Comparison of ENCODE assay signal across 17 cellular contexts in the genomic region with DNA sequence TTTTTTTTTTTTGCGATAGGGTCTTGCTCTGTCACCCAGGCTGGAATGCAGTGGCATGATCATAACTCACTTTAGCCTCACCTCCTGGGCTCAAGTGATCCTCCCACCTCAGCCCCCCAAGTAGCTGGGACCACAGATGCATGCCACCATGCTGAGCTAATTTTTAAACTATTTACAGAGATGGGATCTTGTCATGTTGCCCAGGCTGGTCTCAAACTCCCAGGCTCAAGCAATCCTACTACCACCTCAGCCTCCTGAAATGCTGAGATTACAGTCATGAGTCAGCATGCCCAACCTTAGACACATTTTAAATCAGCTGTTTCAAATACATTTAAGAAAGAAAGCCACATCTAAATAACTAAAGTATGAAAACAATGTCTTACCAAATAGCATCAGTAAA.
DNase-seq lines count a peak whose midpoint lies in the region; ATAC-seq, FAIRE-seq and TF ChIP-seq lines count a peak whose summit lies in the region.
"Had no signal": no experiment of that assay in that cellular context is flagged by ENCODE, and none has a peak within 500 bp of the region (broad histone marks: within the 10 kb centered on the region; RNA-seq: fewer than 3 reads in every experiment).

No MANE protein-coding gene starts in this region.

- no peaks in the 10 kb centered on the region for H3K27me3 Mint-ChIP-seq in astrocyte (ENCODE audit: low read depth, unreplicated experiment)

- H3K4me1 ChIP-seq in GM23248 (ENCODE audit: insufficient read depth) (peaks cover 29% of the 10 kb centered on the region), astrocyte (ENCODE audit: insufficient read depth, low read length) (peaks cover 11% of the 10 kb centered on the region)

- H3K4me1 Mint-ChIP-seq in astrocyte (ENCODE audit: low read depth, unreplicated experiment) = peaks cover 11% of the 10 kb centered on the region

- peaks cover 37% of the 10 kb centered on the region for H3F3A ChIP-seq in GM23248 (ENCODE audit: insufficient read depth)

- H3K9me3 ChIP-seq in GM23248 (ENCODE audit: low read depth) (no peaks in the 10 kb centered on the region), astrocyte (ENCODE audit: insufficient read depth, low read depth, low read length) (no peaks in the 10 kb centered on the region)

- no peaks in the 10 kb centered on the region for H3K36me3 ChIP-seq in GM23248 (ENCODE audit: low read depth)
- H3K36me3 ChIP-seq in astrocyte (ENCODE audit: insufficient read depth, low read length) = no peaks in the 10 kb centered on the region

- H4K20me1 ChIP-seq in GM23248 (ENCODE audit: insufficient read depth) = no peaks in the 10 kb centered on the region
- no peaks in the 10 kb centered on the region for H4K20me1 ChIP-seq in astrocyte (ENCODE audit: insufficient read depth, low read length)

- peak overlapping the region; percentile 36 for H3K27ac Mint-ChIP-seq in astrocyte (ENCODE audit: unreplicated experiment)

- no peaks in the 10 kb centered on the region for H3K36me3 Mint-ChIP-seq in astrocyte (ENCODE audit: low read depth, unreplicated experiment)

- H2AFZ ChIP-seq in GM23248 (no peak overlapping the region), astrocyte (ENCODE audit: low read depth, low read length) (no peak overlapping the region)
- H2AFZ ChIP-seq: PC-9 had no signal

- FAIRE-seq in astrocyte (lab: Jason Lieb, UNC) = peak; percentile 39

- no peak overlapping the region for H3K9ac ChIP-seq in GM23248
- H3K9ac ChIP-seq in astrocyte (ENCODE audit: low read length) = no peak overlapping the region

- DNase-seq in AG08395 (ENCODE audit: low spot score) (peak; percentile 39), GM23248 (peak; percentile 86), astrocyte (ENCODE audit: low read depth) (peak; percentile 32), fibroblast of the aortic adventitia (ENCODE audit: low read depth) (peak; percentile 41), pons (ENCODE audit: low spot score) (no peak), amniotic stem cell (lab: John Stamatoyannopoulos, UW) (no peak)
- no peak for DNase-seq in activated naive CD4-positive, alpha-beta T cell treated with Interleukin-2 at 50 U/mL for 16 hours
- DNase-seq: 8988T, C1 segment of cervical spinal cord, DND-41, HCEC 1CT, KBM-7, NCI-H146, NCI-H2081 treated with DMSO at 0.1 percent for 48 hours, NCI-H524, PC-9 had no signal

- TF ChIP-seq CTCF in astrocyte (IDR thresholded peaks at IDR 0.05; ENCODE audit: insufficient read depth, low read depth, low read length) (no peak), fibroblast of the aortic adventitia (IDR thresholded peaks at IDR 0.05; ENCODE audit: insufficient read depth, low read length) (no peak)

- in situ Hi-C loops in GM23248 (cut with MboI) = no loop called here

- H3K9me2 ChIP-seq in GM23248 (ENCODE audit: insufficient read depth) = no peaks in the 10 kb centered on the region

- no peak for ATAC-seq in GM19455 (IDR thresholded peaks at IDR 0.05; ENCODE audit: unreplicated experiment)

- H3K4me2 ChIP-seq in GM23248 (ENCODE audit: unreplicated experiment) (no peak overlapping the region), astrocyte (ENCODE audit: low read length) (no peak overlapping the region)
- H3K4me2 ChIP-seq: PC-9 had no signal

- H3K79me2 ChIP-seq in GM23248 (ENCODE audit: insufficient read depth) (no peaks in the 10 kb centered on the region), astrocyte (ENCODE audit: insufficient read depth, low read length) (no peaks in the 10 kb centered on the region)

- H3K4me3 ChIP-seq in GM23248 (no peak overlapping the region), astrocyte (ENCODE audit: insufficient read depth, low read depth, low read length) (no peak overlapping the region), fibroblast of the aortic adventitia (ENCODE audit: low read depth, low read length) (no peak overlapping the region)
- H3K4me3 ChIP-seq: PC-9 had no signal

- H3K27ac ChIP-seq in GM23248 (peak overlapping the region; percentile 44), astrocyte (ENCODE audit: low read depth, low read length) (no peak overlapping the region)
- H3K27ac ChIP-seq: PC-9 had no signal

- 0 to 7% methylated on average over 1 of the region's 1 CpG for WGBS in GM23248 (ENCODE audit: low coverage in 1 of 2, low lambda C conversion rate in 2 of 2, missing lambda C conversion rate in 2 of 2), 2 experiments

- no peaks in the 10 kb centered on the region for H3K27me3 ChIP-seq in GM23248 (replicated peaks; ENCODE audit: insufficient read depth)
- H3K27me3 ChIP-seq in astrocyte (ENCODE audit: insufficient read depth, low read length) = no peaks in the 10 kb centered on the region

- no peak overlapping the region for H3K4me3 Mint-ChIP-seq in astrocyte (ENCODE audit: unreplicated experiment)

- peaks cover 10% of the 10 kb centered on the region for H3K9me3 Mint-ChIP-seq in astrocyte (ENCODE audit: unreplicated experiment)

Comparison
In these comparisons a context has a peak if more than half of its experiments do, and no peak if none do; other contexts are left out.
1. DNase-seq: peak in AG08395 (single experiment), GM23248 (single experiment), astrocyte (single experiment) and fibroblast of the aortic adventitia (single experiment); none in activated naive CD4-positive, alpha-beta T cell treated with Interleukin-2 at 50 U/mL for 16 hours (single experiment), pons (single experiment) and amniotic stem cell (single experiment).